ENCODE assay signal across 1 cellular context in genomic region chr2:112876257-112876970, GRCh38.
TF ChIP-seq lines count a peak whose summit lies in the region.

No MANE protein-coding gene starts in this region.

TF ChIP-seq in IMR-90, 13 proteins besides CTCF, POLR2A, EP300 and RAD21 (continued from another document):
- TF ChIP-seq USF2 (IDR thresholded peaks at IDR 0.05; ENCODE audit: low read depth, low read length) (no peak), SMC3 (IDR thresholded peaks at IDR 0.05; ENCODE audit: low read depth, low read length) (no peak), RFX5 (IDR thresholded peaks at IDR 0.05; ENCODE audit: low read depth, low read length) (no peak), FOS (IDR thresholded peaks at IDR 0.05; ENCODE audit: low read depth, low read length) (no peak), CEBPB (IDR thresholded peaks at IDR 0.05; ENCODE audit: low read depth, low read length) (no peak), CHD1 (IDR thresholded peaks at IDR 0.05; ENCODE audit: low read depth, low read length) (no peak), MAFK (IDR thresholded peaks at IDR 0.05; ENCODE audit: low read depth, low read length) (no peak), RCOR1 (IDR thresholded peaks at IDR 0.05; ENCODE audit: insufficient replicate concordance, low read length) (no peak), ELK1 (IDR thresholded peaks at IDR 0.05; ENCODE audit: borderline replicate concordance, low read depth, low read length) (no peak), MXI1 (IDR thresholded peaks at IDR 0.05; ENCODE audit: borderline replicate concordance, low read depth, low read length) (no peak), BHLHE40 (IDR thresholded peaks at IDR 0.05; ENCODE audit: low read depth, low read length) (no peak)
